8 cellular contexts compared by ENCODE assay signal in genomic region chr3:30714104-30714503, GRCh38.
"Had no signal": no experiment of that assay in that cellular context is flagged by ENCODE, and none has a peak within 500 bp of the region (broad histone marks: within the 10 kb centered on the region; RNA-seq: fewer than 3 reads in every experiment).

No MANE protein-coding gene starts in this region.

- H3K4me2 ChIP-seq: GM23338 had no signal

- DNase-seq: H9, HCEC 1CT, HFFc6, KBM-7 had no signal

- FAIRE-seq: H1, H54 had no signal

- H3K4me3 ChIP-seq: GM23338 had no signal

- ATAC-seq: GM23338 had no signal

- H3K27ac ChIP-seq: HL-60 had no signal

- H2AFZ ChIP-seq: GM23338 had no signal
